In the genomic region with DNA sequence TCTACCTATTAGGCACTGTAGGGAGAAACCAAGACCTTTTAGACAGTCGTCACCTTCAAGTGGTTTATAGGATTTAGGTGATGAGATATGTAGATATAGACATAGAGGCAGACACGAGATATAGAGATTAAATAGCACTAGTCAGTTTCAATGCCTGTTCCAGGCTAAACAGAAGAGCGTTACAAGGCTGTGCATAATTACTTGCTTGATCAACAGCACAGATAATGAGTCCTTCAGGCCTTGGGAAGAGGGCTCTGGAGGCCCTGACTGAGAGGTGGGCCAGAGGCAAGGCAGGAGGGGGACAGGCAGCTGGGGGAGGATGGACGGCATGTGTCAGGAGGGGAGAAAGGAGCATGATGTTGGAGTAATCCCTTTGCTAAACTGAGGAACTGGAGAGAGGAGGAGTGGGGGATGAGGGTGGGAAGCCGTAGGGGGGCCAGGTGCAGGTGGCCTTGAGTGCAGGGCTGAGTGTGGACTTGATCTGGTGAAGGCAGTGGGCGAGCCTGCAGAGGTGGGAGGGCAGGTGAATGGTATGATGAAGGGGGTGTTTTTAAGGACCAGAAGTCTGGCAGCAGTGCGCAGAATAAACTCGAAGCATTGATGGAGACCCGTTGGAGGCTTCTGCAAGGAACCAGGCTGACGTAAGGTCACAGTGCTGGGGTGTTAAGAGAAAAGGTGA, we compare ENCODE assay signal across 8 cellular contexts. TPM values are rescaled to one million over a fixed set of nuclear protein-coding genes. Genes with fewer than 3 reads are reported as not detected.
A peak's percentile ranks its signal among the peaks of the same experiment; 100 is the strongest.
DNase-seq lines count a peak whose midpoint lies in the region; ATAC-seq and TF ChIP-seq lines count a peak whose summit lies in the region.

No MANE protein-coding gene starts in this region.

- ATAC-seq in heart left ventricle = no peak
- no peak for ATAC-seq in GM18858 (IDR thresholded peaks at IDR 0.05; ENCODE audit: unreplicated experiment)

- H3K27me3 ChIP-seq in heart left ventricle = no peaks in the 10 kb centered on the region
- no peaks in the 10 kb centered on the region for H3K27me3 ChIP-seq in ascending aorta

- TF ChIP-seq CTCF in heart left ventricle (IDR thresholded peaks at IDR 0.05) = no peak
- TF ChIP-seq CTCF in ascending aorta (IDR thresholded peaks at IDR 0.05) = no peak

- no peak for DNase-seq in heart left ventricle
- DNase-seq in cardiac septum (ENCODE audit: low spot score) = no peak
- DNase-seq in ascending aorta (ENCODE audit: low spot score in 2 of 2) = no peak
- DNase-seq in NOMO-1 treated with dmso at 0.1 percent for 144 hours (lab: John Stamatoyannopoulos, UW; ENCODE audit: unreplicated experiment) = no peak
- DNase-seq in dedifferentiated amniotic fluid mesenchymal stem cell (ENCODE audit: extremely low spot score) = no peak

- no peak for TF ChIP-seq POLR2A in heart left ventricle (IDR thresholded peaks at IDR 0.05)

- H3K4me3 ChIP-seq in heart left ventricle (peak overlapping the region in 10 of 12 donors; percentile 53 to 77 (median 66)), ascending aorta (peak overlapping the region; percentile 67 to 72), mesodermal cell (ENCODE audit: extremely low read depth, insufficient read depth, low read length, poor library complexity, severe bottlenecking) (peak overlapping the region; percentile 39), urinary bladder (ENCODE audit: low read depth, low read length) (no peak overlapping the region)

- H3K9me3 ChIP-seq in heart left ventricle (no peaks in the 10 kb centered on the region), ascending aorta (no peaks in the 10 kb centered on the region), mesodermal cell (ENCODE audit: control insufficient read depth, low read length) (no peaks in the 10 kb centered on the region)

- intact Hi-C loops in heart left ventricle (cut with DNase I) = loop anchor here in 8 of 10 donors (2.0 to 5.0 kb wide), 6 partner anchors 50 to 315 kb away; partner anchors contain the start of gene CTDSP2 (in 1 of the 8)
- intact Hi-C loops in cardiac septum (cut with DNase I) = loop anchor here (2.0 kb wide), 2 partner anchors 51 to 67 kb away; partner anchors contain the start of gene CTDSP2
- intact Hi-C loops in ascending aorta (cut with DNase I) = loop anchor here (2.0 kb wide), 1 partner anchor 33 kb away; no protein-coding TSS in a partner anchor

- H3K36me3 ChIP-seq in heart left ventricle (no peaks in the 10 kb centered on the region), ascending aorta (no peaks in the 10 kb centered on the region), mesodermal cell (ENCODE audit: control insufficient read depth, insufficient read depth, low read length) (no peaks in the 10 kb centered on the region), urinary bladder (ENCODE audit: insufficient read depth) (no peaks in the 10 kb centered on the region)

- H3K27ac ChIP-seq in heart left ventricle = peak overlapping the region; percentile 96 to 99 (median 98)
- H3K27ac ChIP-seq in ascending aorta = peak overlapping the region; percentile 98 to 99
- peak overlapping the region; percentile 64 for H3K27ac ChIP-seq in mesodermal cell (ENCODE audit: low read depth, low read length, severe bottlenecking)
- peak overlapping the region; percentile 42 for H3K27ac ChIP-seq in urinary bladder (ENCODE audit: low read depth)

- H3K4me1 ChIP-seq in heart left ventricle (peaks cover 11 to 75% (median 65%) of the 10 kb centered on the region in 12 donors), ascending aorta (peaks cover 51 to 66% of the 10 kb centered on the region in 2 donors), mesodermal cell (ENCODE audit: control insufficient read depth, insufficient read depth, low read length, poor library complexity, severe bottlenecking) (peaks cover 38% of the 10 kb centered on the region), urinary bladder (ENCODE audit: insufficient read depth) (no peaks in the 10 kb centered on the region)

- WGBS in heart left ventricle, 4 donors = 63 to 66% (median 65%) methylated on average over 10 of the region's 10 CpGs
- WGBS in mesodermal cell (ENCODE audit: insufficient coverage in 2 of 2), 2 experiments = 82 to 84% methylated on average over 10 of the region's 10 CpGs
- 57% methylated on average over 10 of the region's 10 CpGs for WGBS in urinary bladder

RNA-seq across cellular contexts. Expression of gene ATP23, which starts 43.9 kb away (rescaled TPM):
- total RNA-seq in heart left ventricle (1 to 10 TPM; 1.8 to 7.4 (median 5.3) TPM), cardiac septum (6.2 TPM), ascending aorta (not detected), urinary bladder (8.8 TPM)
- polyA plus RNA-seq in heart left ventricle (10 to 100 TPM in 1 of 2 donors, 1 to 10 TPM in 1; 8.1 to 10.4 TPM), urinary bladder (16.1 TPM)
- 9.5 TPM for polyA plus RNA-seq in mesodermal cell (2013, experiment 1 of 2)
- polyA plus RNA-seq in mesodermal cell (2013, experiment 2 of 2) = 7.6 TPM

RNA-seq across cellular contexts. Expression of gene CTDSP2, which starts 50.9 kb away (rescaled TPM):
- 100 to 1,000 TPM in 3 of 9 donors, 10 to 100 TPM in 6; 69.9 to 191 (median 89.3) TPM for total RNA-seq in heart left ventricle
- 10 to 100 TPM; 28.0 to 68.4 TPM for polyA plus RNA-seq in heart left ventricle
- 89.2 TPM for total RNA-seq in cardiac septum
- 129 TPM for total RNA-seq in ascending aorta
- 123 TPM for polyA plus RNA-seq in mesodermal cell (2013, experiment 1 of 2)
- polyA plus RNA-seq in mesodermal cell (2013, experiment 2 of 2) = 121 TPM
- total RNA-seq in urinary bladder = 80.2 TPM
- 145 TPM for polyA plus RNA-seq in urinary bladder

Comparison
In these comparisons a context has a peak if more than half of its experiments do, and no peak if none do; other contexts are left out.
1. H3K27ac ChIP-seq: peak in every context shown above with its lines; median percentile 98 in ascending aorta; 98 in heart left ventricle; 64 in mesodermal cell; 42 in urinary bladder.